ENCODE assay signal across 8 cellular contexts in the genomic region with DNA sequence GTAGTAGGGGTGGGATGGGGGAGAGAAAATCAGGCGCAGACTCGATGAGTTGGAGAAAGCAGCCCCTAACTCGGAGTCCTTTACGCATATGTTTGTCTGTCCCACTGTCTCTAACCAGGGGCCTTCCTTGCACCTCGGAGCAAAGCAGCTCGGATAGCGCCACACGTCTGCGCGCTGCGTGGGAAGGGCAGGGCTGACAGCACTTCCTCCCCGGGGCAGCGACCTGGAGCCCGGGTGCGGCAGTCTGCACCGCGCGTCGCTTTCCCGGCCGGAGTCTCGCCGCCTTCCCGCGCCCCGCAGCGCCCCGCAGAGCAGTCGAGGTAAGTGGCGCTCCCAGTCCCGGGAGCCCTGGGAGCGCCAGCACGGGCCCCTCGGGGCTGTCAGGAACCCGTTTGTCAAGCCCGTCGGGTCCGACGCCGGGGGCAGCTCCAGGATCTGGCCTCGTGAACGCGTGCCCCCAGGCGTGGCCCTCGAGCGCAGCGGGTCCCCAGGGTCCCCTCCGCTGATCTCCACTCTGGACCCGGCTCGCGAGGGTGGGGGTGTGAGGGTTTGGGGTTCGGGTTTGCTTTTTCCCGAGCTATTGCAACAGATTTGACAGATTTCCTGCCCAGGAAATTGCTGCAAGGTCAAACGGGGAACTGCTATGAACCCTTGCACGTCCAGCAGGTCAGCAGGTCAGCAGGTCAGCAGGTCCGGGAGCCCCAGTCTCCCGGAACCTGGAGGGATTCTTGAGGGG. TPM values are rescaled to one million over a fixed set of nuclear protein-coding genes. Genes with fewer than 3 reads are reported as not detected.
DNase-seq lines count a peak whose midpoint lies in the region; ATAC-seq, FAIRE-seq and TF ChIP-seq lines count a peak whose summit lies in the region.

No MANE protein-coding gene starts in this region.

- ATAC-seq in CD4-positive, alpha-beta T cell (ENCODE audit: poor library complexity), result peak; percentile 81
- peak; percentile 65 for ATAC-seq in GM21526 (IDR thresholded peaks at IDR 0.05; ENCODE audit: low FRiP score, unreplicated experiment)

- H3K79me2 ChIP-seq in MM.1S (ENCODE audit: low read length), result no peaks in the 10 kb centered on the region

- H3K9me3 Mint-ChIP-seq in CD4-positive, alpha-beta T cell, result no peaks in the 10 kb centered on the region

- H3F3A ChIP-seq in MM.1S (ENCODE audit: insufficient read depth, low read length), result peaks cover 14% of the 10 kb centered on the region

- peak overlapping the region; percentile 69 for H3K4me2 ChIP-seq in MM.1S (ENCODE audit: low read depth, low read length)

- H3K27ac Mint-ChIP-seq in CD4-positive, alpha-beta T cell, result peak overlapping the region; percentile 97

- peak overlapping the region; percentile 29; the same call in 1 of the 2 replicates for H3K9ac ChIP-seq in MM.1S (ENCODE audit: low read length)

- POLR2A ChIA-PET in CD4-positive, alpha-beta T cell (lab: Charles Lee), result interaction anchor here (0.7 to 5.4 kb wide), 13 partner anchors 7 to 422 kb away, joined by 3 to 28 read pairs (median 6); partner anchors contain the start of gene ABI1

- H2AFZ ChIP-seq in MM.1S (ENCODE audit: low read length), result peak overlapping the region; percentile 11

- peak overlapping the region; percentile 91 for H3K27ac ChIP-seq in CD4-positive, alpha-beta T cell (ENCODE audit: low read depth, low read length)
- H3K27ac ChIP-seq in MM.1S (ENCODE audit: low read length) (peak overlapping the region; percentile 73; the same call in 1 of the 2 replicates), cardiac muscle cell (no peak overlapping the region), small intestine (ENCODE audit: low read depth in 1 of 2, low read length in 1 of 2) (peak overlapping the region; percentile 80 to 84)

- FAIRE-seq in small intestine (lab: Jason Lieb, UNC), result no peak

- CTCF ChIA-PET in CD4-positive, alpha-beta T cell (lab: Charles Lee), result interaction anchor here (1.1 to 2.1 kb wide), 2 partner anchors 14 to 33 kb away, joined by 4 to 5 read pairs; no protein-coding TSS in a partner anchor

- H3K4me3 ChIP-seq in MM.1S (ENCODE audit: low read length), result peak overlapping the region; percentile 48
- H3K4me3 ChIP-seq in cardiac muscle cell, result no peak overlapping the region
- H3K4me3 ChIP-seq in small intestine (ENCODE audit: low read depth in 1 of 2, low read length in 2 of 2), result peak overlapping the region; percentile 59 to 64

- no peaks in the 10 kb centered on the region for H3K9me2 ChIP-seq in MM.1S (replicated peaks; ENCODE audit: insufficient read depth, low read length)

- no peaks in the 10 kb centered on the region for H3K27me3 Mint-ChIP-seq in CD4-positive, alpha-beta T cell

- peaks cover 28% of the 10 kb centered on the region for H3K36me3 Mint-ChIP-seq in CD4-positive, alpha-beta T cell (ENCODE audit: low read depth)

- no peaks in the 10 kb centered on the region for H4K20me1 ChIP-seq in MM.1S (ENCODE audit: insufficient read depth, low read length)

- intact Hi-C loops in CD4-positive, alpha-beta T cell (cut with DNase I, micrococcal nuclease), result loop anchor here (1.0 to 10.0 kb wide), 5 partner anchors 10 to 74 kb away; no protein-coding TSS in a partner anchor

- H3K36me3 ChIP-seq in MM.1S (replicated peaks; ENCODE audit: insufficient read depth, low read length), result no peaks in the 10 kb centered on the region
- H3K36me3 ChIP-seq in cardiac muscle cell, result no peaks in the 10 kb centered on the region
- H3K36me3 ChIP-seq in small intestine (ENCODE audit: control insufficient read depth in 2 of 2, insufficient read depth in 2 of 2, low read length in 2 of 2), result no peaks in the 10 kb centered on the region

- no peak for TF ChIP-seq CTCF in CD4-positive, alpha-beta T cell (IDR thresholded peaks at IDR 0.05)
- TF ChIP-seq CTCF in MM.1S (IDR thresholded peaks at IDR 0.05; ENCODE audit: low read length), result no peak
- TF ChIP-seq CTCF in cardiac muscle cell (IDR thresholded peaks at IDR 0.05; ENCODE audit: low read depth, low read length), result no peak

- DNase-seq in CD4-positive, alpha-beta T cell, result peak; percentile 48 to 75 (median 67)
- no peak for DNase-seq in MM.1S
- DNase-seq in activated T-cell treated with anti-CD3 and anti-CD28 coated beads, Interleukin-2, amount 50 U/mL, for 48 hours, result peak; percentile 83 to 86
- DNase-seq in cardiac muscle cell (ENCODE audit: low read depth in 1 of 2, low spot score in 1 of 2), result peak; percentile 1 to 17
- peak; percentile 33 for DNase-seq in small intestine
- DNase-seq in foreskin melanocyte, result no peak
- no peak for DNase-seq in NCI-H82 treated with DMSO at 0.1 percent for 48 hours (lab: John Stamatoyannopoulos, UW; ENCODE audit: unreplicated experiment)

- H3K4me1 Mint-ChIP-seq in CD4-positive, alpha-beta T cell (ENCODE audit: low read depth), result peaks cover 65% of the 10 kb centered on the region

- WGBS in small intestine, 3 donors, result 2 to 13% (median 12%) methylated on average over 53 to 57 of the region's 57 CpGs

- H3K27me3 ChIP-seq in CD4-positive, alpha-beta T cell (ENCODE audit: control insufficient read depth, insufficient read depth, low read length), result no peaks in the 10 kb centered on the region
- H3K27me3 ChIP-seq in MM.1S (replicated peaks; ENCODE audit: insufficient read depth, low read length) (no peaks in the 10 kb centered on the region), cardiac muscle cell (peaks cover 90% of the 10 kb centered on the region), small intestine (ENCODE audit: control insufficient read depth in 2 of 2, insufficient read depth in 2 of 2, low read length in 2 of 2) (peaks cover 0 to 6% of the 10 kb centered on the region in 2 donors)

- peaks cover 3% of the 10 kb centered on the region for H3K4me1 ChIP-seq in MM.1S (ENCODE audit: low read length)
- H3K4me1 ChIP-seq in cardiac muscle cell (ENCODE audit: low read depth), result no peaks in the 10 kb centered on the region
- no peaks in the 10 kb centered on the region for H3K4me1 ChIP-seq in small intestine (ENCODE audit: control insufficient read depth in 2 of 2, insufficient read depth in 1 of 2, low read depth in 1 of 2, low read length in 1 of 2)

- no peaks in the 10 kb centered on the region for H3K9me3 ChIP-seq in CD4-positive, alpha-beta T cell (ENCODE audit: control insufficient read depth, low read length)
- H3K9me3 ChIP-seq in MM.1S (replicated peaks; ENCODE audit: insufficient read depth, low read length) (no peaks in the 10 kb centered on the region), cardiac muscle cell (ENCODE audit: low read depth) (no peaks in the 10 kb centered on the region), small intestine (ENCODE audit: control insufficient read depth, low read depth) (no peaks in the 10 kb centered on the region)

- peak overlapping the region; percentile 98 for H3K4me3 Mint-ChIP-seq in CD4-positive, alpha-beta T cell

RNA-seq across cellular contexts. Expression of gene APBB1IP, which starts 0.6 kb away (rescaled TPM):
- total RNA-seq in CD4-positive, alpha-beta T cell, result 10 to 100 TPM; 44.5 to 45.6 TPM
- not detected in 2 replicates for total RNA-seq in cardiac muscle cell
- polyA plus RNA-seq in cardiac muscle cell (not detected in 2 replicates), small intestine (1 to 10 TPM; 1.1 to 4.6 (median 2.8) TPM)

Comparison
In these comparisons a context has a peak if more than half of its experiments do, and no peak if none do; other contexts are left out.
1. DNase-seq: peak in CD4-positive, alpha-beta T cell (10 of 10), activated T-cell treated with anti-CD3 and anti-CD28 coated beads, Interleukin-2, amount 50 U/mL, for 48 hours (2 of 2), cardiac muscle cell (2 of 2) and small intestine (single experiment); none in MM.1S (single experiment), foreskin melanocyte (single experiment) and NCI-H82 treated with DMSO at 0.1 percent for 48 hours (single experiment).
2. RNA of gene APBB1IP, which starts 0.6 kb away (total RNA-seq): 44.5 to 45.6 TPM in CD4-positive, alpha-beta T cell; not detected in cardiac muscle cell; every median in the first group is over 10 times any median in the second.